ENCODE assay signal across 12 cellular contexts in the genomic region with DNA sequence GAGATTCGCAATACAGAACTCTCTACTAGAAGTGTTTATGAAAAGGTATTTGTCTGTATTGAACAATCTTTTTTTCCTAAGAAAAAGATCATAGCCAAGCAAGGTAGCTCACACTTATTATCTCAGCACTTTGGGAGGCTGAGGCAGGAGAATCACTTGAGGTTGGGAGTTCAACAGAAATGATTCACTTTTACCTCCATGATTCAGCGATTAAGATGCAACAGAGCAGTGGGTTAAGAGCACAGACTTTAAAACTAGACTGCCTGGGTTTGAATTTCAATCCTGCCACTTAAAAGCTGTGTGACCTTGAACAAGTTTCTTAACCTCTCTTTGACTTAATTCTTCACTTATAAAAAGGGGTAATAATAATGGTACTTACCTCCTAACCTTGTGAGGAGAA.
"Had no signal": no experiment of that assay in that cellular context is flagged by ENCODE, and none has a peak within 500 bp of the region (broad histone marks: within the 10 kb centered on the region; RNA-seq: fewer than 3 reads in every experiment).

No MANE protein-coding gene starts in this region.

- H3K27ac ChIP-seq: RWPE1, SJCRH30, upper lobe of left lung had no signal

- H3K27me3 ChIP-seq: SJCRH30, upper lobe of left lung had no signal

- H3K4me3 ChIP-seq: SJCRH30, upper lobe of left lung had no signal

- DNase-seq: activated CD8-positive, alpha-beta memory T cell treated with anti-CD3 and anti-CD28 coated beads, Interleukin-2, amount 50 U/mL, for 48 hours; activated gamma-delta T cell treated with Interleukin-2 at 50 U/mL for 16 hours; dermis blood vessel endothelial cell; erythroblast; hippocampal formation; kidney glomerular epithelial cell; mesendoderm; SJCRH30; stimulated activated naive CD4-positive, alpha-beta T cell; T1000; upper lobe of left lung had no signal

- H3K36me3 ChIP-seq: SJCRH30, upper lobe of left lung had no signal

- H3K9me3 ChIP-seq: SJCRH30, upper lobe of left lung had no signal

- H3K4me1 ChIP-seq: SJCRH30, upper lobe of left lung had no signal
